Comparison of ENCODE assay signal across 1 cellular context in the genomic region with DNA sequence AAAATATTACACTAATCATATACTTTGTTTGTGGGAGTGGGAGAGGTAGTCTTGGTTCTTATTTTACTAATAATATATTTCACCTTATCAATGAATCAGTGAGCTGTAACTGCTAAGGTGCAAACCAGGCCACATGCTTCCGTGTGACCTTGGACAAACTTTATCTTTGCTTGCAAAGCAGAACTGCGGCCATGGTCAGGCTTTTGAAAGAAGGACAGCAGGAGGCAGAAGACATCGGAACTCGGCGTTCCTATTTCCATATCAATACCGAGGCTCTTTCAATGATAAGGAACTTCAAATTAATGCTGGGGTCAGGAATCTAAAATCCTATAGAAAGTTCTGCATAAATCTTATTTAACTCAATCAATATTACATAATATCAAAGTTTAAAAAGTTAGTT.
TF ChIP-seq lines count a peak whose summit lies in the region.

No MANE protein-coding gene starts in this region.

TF ChIP-seq in WTC11, 78 proteins besides CTCF, POLR2A, EP300 and RAD21 (continued from another document):
- TF ChIP-seq, protein P1, sequence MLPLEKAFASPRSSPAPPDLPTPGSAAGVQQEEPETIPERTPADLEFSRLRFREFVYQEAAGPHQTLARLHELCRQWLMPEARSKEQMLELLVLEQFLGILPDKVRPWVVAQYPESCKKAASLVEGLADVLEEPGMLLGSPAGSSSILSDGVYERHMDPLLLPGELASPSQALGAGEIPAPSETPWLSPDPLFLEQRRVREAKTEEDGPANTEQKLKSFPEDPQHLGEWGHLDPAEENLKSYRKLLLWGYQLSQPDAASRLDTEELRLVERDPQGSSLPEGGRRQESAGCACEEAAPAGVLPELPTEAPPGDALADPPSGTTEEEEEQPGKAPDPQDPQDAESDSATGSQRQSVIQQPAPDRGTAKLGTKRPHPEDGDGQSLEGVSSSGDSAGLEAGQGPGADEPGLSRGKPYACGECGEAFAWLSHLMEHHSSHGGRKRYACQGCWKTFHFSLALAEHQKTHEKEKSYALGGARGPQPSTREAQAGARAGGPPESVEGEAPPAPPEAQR (CRISPR knock-in tag; IDR thresholded peaks at IDR 0.05) = no peak
- TF ChIP-seq CREM (CRISPR knock-in tag; IDR thresholded peaks at IDR 0.05) (no peak), CDX4 (CRISPR knock-in tag; IDR thresholded peaks at IDR 0.05; ENCODE audit: borderline replicate concordance) (no peak), MXD4 (CRISPR knock-in tag; IDR thresholded peaks at IDR 0.05; ENCODE audit: borderline replicate concordance) (no peak), JAZF1 (CRISPR knock-in tag; IDR thresholded peaks at IDR 0.05) (no peak), FOXP1 (CRISPR knock-in tag; IDR thresholded peaks at IDR 0.05; ENCODE audit: borderline replicate concordance) (no peak), ATF2 (CRISPR knock-in tag; IDR thresholded peaks at IDR 0.05; ENCODE audit: borderline replicate concordance, low read depth) (no peak)
TF ChIP-seq in WTC11: peak in this region for 0.
